ENCODE assay signal across 8 cellular contexts in genomic region chr21:31559368-31560119, GRCh38.
DNase-seq lines count a peak whose midpoint lies in the region; ATAC-seq, FAIRE-seq and TF ChIP-seq lines count a peak whose summit lies in the region.

No MANE protein-coding gene starts in this region.

- FAIRE-seq in GM12892 (lab: Jason Lieb, UNC), result no peak

- no peak for TF ChIP-seq POLR2A in GM12892 (IDR thresholded peaks at IDR 0.05; ENCODE audit: low read depth, low read length)

- DNase-seq in GM12892 (ENCODE audit: insufficient read length) (peak; percentile 44), NCI-H2029 treated with DMSO at 0.1 percent for 48 hours (lab: John Stamatoyannopoulos, UW) (peak; percentile 95), caudate nucleus (lab: John Stamatoyannopoulos, UW) (peak; percentile 61 to 98 (median 93)), islet precursor cell (peak; percentile 99), HT-29 (ENCODE audit: low spot score) (no peak)
- DNase-seq in activated CD4-positive, CD25-positive, alpha-beta regulatory T cell treated with anti-CD3 and anti-CD28 coated beads, Interleukin-2, amount 50 U/mL, for 16 hours (ENCODE audit: low read depth, low spot score), result peak; percentile 74
- DNase-seq in stimulated activated CD4-positive, alpha-beta T cell treated with anti-CD3 and anti-CD28 coated beads, Interleukin-15, amount 100 ng/mL, for 1 hour (ENCODE audit: low read depth in 1 of 2, low spot score in 1 of 2), result peak; percentile 80 to 89

- H3K27ac ChIP-seq in caudate nucleus (ENCODE audit: low read depth, low read length), result no peak overlapping the region

- peak; percentile 56 for ATAC-seq in HG02852 (IDR thresholded peaks at IDR 0.05; ENCODE audit: unreplicated experiment)
